ENCODE assay signal across 2 cellular contexts in genomic region chr2:171260471-171261424, GRCh38.
TF ChIP-seq lines count a peak whose summit lies in the region.

No MANE protein-coding gene starts in this region.

TF ChIP-seq in HepG2, 621 proteins besides CTCF, POLR2A, EP300 and RAD21 (continued from another document and continues in another):
- TF ChIP-seq ZNF710 (CRISPR knock-in tag; IDR thresholded peaks at IDR 0.05; ENCODE audit: borderline replicate concordance) (no peak), MAX (IDR thresholded peaks at IDR 0.05) (no peak), MTERF4 (CRISPR knock-in tag; IDR thresholded peaks at IDR 0.05) (no peak), PRDM15 (CRISPR knock-in tag; IDR thresholded peaks at IDR 0.05) (no peak), PRDM4 (CRISPR knock-in tag; IDR thresholded peaks at IDR 0.05; ENCODE audit: borderline replicate concordance) (no peak), DZIP1 (CRISPR knock-in tag; IDR thresholded peaks at IDR 0.05) (no peak), ZNF576 (CRISPR knock-in tag; IDR thresholded peaks at IDR 0.05) (no peak), BATF2 (CRISPR knock-in tag; IDR thresholded peaks at IDR 0.05) (no peak)

TF ChIP-seq in GM12878, 131 proteins besides CTCF, POLR2A, EP300 and RAD21 (continued from another document and continues in another):
- TF ChIP-seq BHLHE40 (IDR thresholded peaks at IDR 0.05; ENCODE audit: borderline replicate concordance in 1 of 2, low read depth in 2 of 2, low read length in 1 of 2) = peak; percentile 35 to 37; a peak in 2 of 4 replicates
- TF ChIP-seq KAT2A (conservative IDR thresholded peaks at IDR 0.05; ENCODE audit: control insufficient read depth, low read depth, low read length) = no peak
- TF ChIP-seq HCFC1 (IDR thresholded peaks at IDR 0.05; ENCODE audit: low read length) = no peak
- no peak for TF ChIP-seq PAX5 (IDR thresholded peaks at IDR 0.05; ENCODE audit: borderline replicate concordance, low read depth, low read length)
- TF ChIP-seq USF2 (IDR thresholded peaks at IDR 0.05; ENCODE audit: borderline replicate concordance, low read depth, low read length) = no peak; the same call in 1 of the 2 replicates
- peak; percentile 62; the same call in 1 of the 2 replicates for TF ChIP-seq RELB (IDR thresholded peaks at IDR 0.05; ENCODE audit: low read depth)
- TF ChIP-seq ZNF622 (IDR thresholded peaks at IDR 0.05) = no peak
- TF ChIP-seq MYC (IDR thresholded peaks at IDR 0.05; ENCODE audit: insufficient read depth, insufficient read length, insufficient replicate concordance, low read length, severe bottlenecking) = no peak
- peak; percentile 65 for TF ChIP-seq SPI1 (IDR thresholded peaks at IDR 0.05; ENCODE audit: borderline replicate concordance, insufficient read depth, low read depth, low read length)
- 0 out of 3 replicates have a peak, but pooled peaks have one; percentile 43 for TF ChIP-seq POU2F2 (IDR thresholded peaks at IDR 0.05; ENCODE audit: borderline replicate concordance, low read depth, low read length)
- no peak for TF ChIP-seq ZBTB40 (IDR thresholded peaks at IDR 0.05; ENCODE audit: borderline replicate concordance)
- TF ChIP-seq STAT3 (IDR thresholded peaks at IDR 0.05; ENCODE audit: low read depth, low read length) = no peak
- no peak for TF ChIP-seq RCOR1 (conservative IDR thresholded peaks at IDR 0.05; ENCODE audit: low read depth, low read length)
- no peak for TF ChIP-seq ZBTB33 (IDR thresholded peaks at IDR 0.05)
- TF ChIP-seq SIX5 (IDR thresholded peaks at IDR 0.05; ENCODE audit: low read depth, low read length, severe bottlenecking) = no peak
- TF ChIP-seq TCF7 (IDR thresholded peaks at IDR 0.05; ENCODE audit: borderline replicate concordance) = no peak
- 0 out of 2 replicates have a peak, but pooled peaks have one; percentile 12 for TF ChIP-seq BACH1 (IDR thresholded peaks at IDR 0.05; ENCODE audit: borderline replicate concordance)
- no peak for TF ChIP-seq BCL3 (IDR thresholded peaks at IDR 0.05; ENCODE audit: borderline replicate concordance, insufficient read depth, low read depth, low read length, poor library complexity, severe bottlenecking)
- peak; percentile 76 for TF ChIP-seq RELA (IDR thresholded peaks at IDR 0.05; ENCODE audit: borderline replicate concordance, partially characterized antibody)
- peak; percentile 64 to 66; a peak in 3 of 4 replicates for TF ChIP-seq IKZF2 (IDR thresholded peaks at IDR 0.05)
- TF ChIP-seq MLLT1 (IDR thresholded peaks at IDR 0.05) = 0 out of 2 replicates have a peak, but pooled peaks have one; percentile 11
- TF ChIP-seq RUNX3 (IDR thresholded peaks at IDR 0.05; ENCODE audit: low read length) = peak; percentile 85
- TF ChIP-seq SMAD1 (IDR thresholded peaks at IDR 0.05; ENCODE audit: low read depth, partially characterized antibody) = no peak
- TF ChIP-seq PML (IDR thresholded peaks at IDR 0.05; ENCODE audit: low read length) = no peak
- TF ChIP-seq SP1 (IDR thresholded peaks at IDR 0.05; ENCODE audit: low read depth, low read length) = no peak
- TF ChIP-seq PRDM15 (CRISPR knock-in tag; IDR thresholded peaks at IDR 0.05) = no peak
- TF ChIP-seq TCF3 (IDR thresholded peaks at IDR 0.05; ENCODE audit: borderline replicate concordance, insufficient read depth, low read depth, low read length) = no peak
- peak; percentile 80; the same call in 1 of the 2 replicates for TF ChIP-seq RAD51 (IDR thresholded peaks at IDR 0.05)
- TF ChIP-seq ELK1 (IDR thresholded peaks at IDR 0.05; ENCODE audit: low read depth, low read length) = no peak
- peak; percentile 18; the same call in 1 of the 2 replicates for TF ChIP-seq MTA2 (IDR thresholded peaks at IDR 0.05; ENCODE audit: low read depth)
- TF ChIP-seq HDAC6 (IDR thresholded peaks at IDR 0.05; ENCODE audit: unreplicated experiment) = no peak
- TF ChIP-seq ZNF687 (IDR thresholded peaks at IDR 0.05) = 0 out of 2 replicates have a peak, but pooled peaks have one; percentile 18
